ENCODE assay signal across 29 cellular contexts in genomic region chrX:11444052-11444451, GRCh38.
"Had no signal": no experiment of that assay in that cellular context is flagged by ENCODE, and none has a peak within 500 bp of the region (broad histone marks: within the 10 kb centered on the region; RNA-seq: fewer than 3 reads in every experiment).

No MANE protein-coding gene starts in this region.

- H3K27ac ChIP-seq: neural progenitor cell, ovary, parathyroid adenoma, psoas muscle, right lobe of liver, suprapubic skin, testis, tibial nerve, upper lobe of left lung had no signal

- H3K79me2 ChIP-seq: parathyroid adenoma had no signal

- FAIRE-seq: small intestine had no signal

- H3K4me1 ChIP-seq: neural progenitor cell, parathyroid adenoma, psoas muscle, right lobe of liver, testis, upper lobe of left lung had no signal

- DNase-seq: naive thymus-derived CD4-positive, alpha-beta T cell; natural killer cell; occipital lobe; ovary; posterior cingulate gyrus; psoas muscle; right cardiac atrium; right lobe of liver; sigmoid colon; small intestine; stimulated activated CD4-positive, alpha-beta T cell treated with anti-CD3 and anti-CD28 coated beads, Interleukin-15, amount 100 ng/mL, for 24 hours; stimulated activated CD4-positive, alpha-beta T cell treated with anti-CD3 and anti-CD28 coated beads, Interleukin-2, amount 100 ng/mL, for 24 hours; stimulated activated CD4-positive, alpha-beta T cell treated with anti-CD3 and anti-CD28 coated beads, Interleukin-2, amount 100 ng/mL, for 48 hours; stimulated activated CD4-positive, alpha-beta T cell treated with anti-CD3 and anti-CD28 coated beads, Interleukin-4, amount 100 ng/mL, for 24 hours; stimulated activated naive B cell treated with anti-CD40 and anti-IgM and Interleukin-4, amounts not matched to agents 10 μg/mL and 1 μg/mL and 100 μg/mL, for 72 hours; stimulated activated naive CD4-positive, alpha-beta T cell treated with Interleukin-2 at 50 U/mL for 16 hours; substantia nigra; testis; trophoblast cell; upper lobe of left lung; uterus had no signal

- H3K4me3 Mint-ChIP-seq: naive thymus-derived CD4-positive, alpha-beta T cell; natural killer cell; nephron; neural progenitor cell; stimulated activated effector memory CD8-positive, alpha-beta T cell treated with anti-CD3 and anti-CD28 coated beads, Interleukin-12 subunit alpha, Interleukin-12 subunit beta, amount 100 ng/mL, for 72 hours; stimulated activated naive B cell treated with anti-CD40 and anti-IgM and Interleukin-4, amounts not matched to agents 10 μg/mL and 1 μg/mL and 100 μg/mL, for 72 hours; stimulated activated naive CD8-positive, alpha-beta T cell treated with anti-CD3 and anti-CD28 coated beads, Interleukin-15, Interleukin-2, amounts not matched to agents 100 ng/mL and 50 ng/mL, for 24 hours had no signal

- H3K4me1 Mint-ChIP-seq: naive thymus-derived CD4-positive, alpha-beta T cell; natural killer cell; neural progenitor cell; stimulated activated effector memory CD8-positive, alpha-beta T cell treated with anti-CD3 and anti-CD28 coated beads, Interleukin-12 subunit alpha, Interleukin-12 subunit beta, amount 100 ng/mL, for 72 hours; stimulated activated naive B cell treated with anti-CD40 and anti-IgM and Interleukin-4, amounts not matched to agents 10 μg/mL and 1 μg/mL and 100 μg/mL, for 72 hours had no signal

- H3K9me3 Mint-ChIP-seq: natural killer cell; neural progenitor cell; stimulated activated effector memory CD8-positive, alpha-beta T cell treated with anti-CD3 and anti-CD28 coated beads, Interleukin-12 subunit alpha, Interleukin-12 subunit beta, amount 100 ng/mL, for 72 hours; stimulated activated naive B cell treated with anti-CD40 and anti-IgM and Interleukin-4, amounts not matched to agents 10 μg/mL and 1 μg/mL and 100 μg/mL, for 72 hours; stimulated activated naive CD8-positive, alpha-beta T cell treated with anti-CD3 and anti-CD28 coated beads, Interleukin-15, Interleukin-2, amounts not matched to agents 100 ng/mL and 50 ng/mL, for 24 hours had no signal

- H3K4me2 ChIP-seq: neural progenitor cell had no signal

- H3K27ac Mint-ChIP-seq: naive thymus-derived CD4-positive, alpha-beta T cell; natural killer cell; nephron; neural progenitor cell; progenitor cell of endocrine pancreas; stimulated activated effector memory CD8-positive, alpha-beta T cell treated with anti-CD3 and anti-CD28 coated beads, Interleukin-12 subunit alpha, Interleukin-12 subunit beta, amount 100 ng/mL, for 72 hours; stimulated activated naive B cell treated with anti-CD40 and anti-IgM and Interleukin-4, amounts not matched to agents 10 μg/mL and 1 μg/mL and 100 μg/mL, for 72 hours; stimulated activated naive CD8-positive, alpha-beta T cell treated with anti-CD3 and anti-CD28 coated beads, Interleukin-15, Interleukin-2, amounts not matched to agents 100 ng/mL and 50 ng/mL, for 24 hours had no signal

- H3K4me3 ChIP-seq: neural progenitor cell, ovary, psoas muscle, right lobe of liver, sigmoid colon, suprapubic skin, testis, tibial nerve, upper lobe of left lung, uterus had no signal

- H3K27me3 ChIP-seq: neural progenitor cell, ovary, right lobe of liver, sigmoid colon, suprapubic skin, testis, tibial nerve, upper lobe of left lung, uterus had no signal

- H3K36me3 ChIP-seq: neural progenitor cell, ovary, right lobe of liver, sigmoid colon, suprapubic skin, tibial nerve, upper lobe of left lung, uterus had no signal

- H3K9ac ChIP-seq: neural progenitor cell, parathyroid adenoma had no signal

- H3K27me3 Mint-ChIP-seq: progenitor cell of endocrine pancreas; stimulated activated naive CD8-positive, alpha-beta T cell treated with anti-CD3 and anti-CD28 coated beads, Interleukin-15, Interleukin-2, amounts not matched to agents 100 ng/mL and 50 ng/mL, for 24 hours had no signal

- ATAC-seq: naive thymus-derived CD4-positive, alpha-beta T cell; natural killer cell; psoas muscle; right cardiac atrium; right lobe of liver; stimulated activated effector memory CD8-positive, alpha-beta T cell treated with anti-CD3 and anti-CD28 coated beads, Interleukin-12 subunit alpha, Interleukin-12 subunit beta, amount 100 ng/mL, for 72 hours; stimulated activated naive B cell treated with anti-CD40 and anti-IgM and Interleukin-4, amounts not matched to agents 10 μg/mL and 1 μg/mL and 100 μg/mL, for 72 hours had no signal

- H3K36me3 Mint-ChIP-seq: naive thymus-derived CD4-positive, alpha-beta T cell; natural killer cell; neural progenitor cell; stimulated activated effector memory CD8-positive, alpha-beta T cell treated with anti-CD3 and anti-CD28 coated beads, Interleukin-12 subunit alpha, Interleukin-12 subunit beta, amount 100 ng/mL, for 72 hours; stimulated activated naive B cell treated with anti-CD40 and anti-IgM and Interleukin-4, amounts not matched to agents 10 μg/mL and 1 μg/mL and 100 μg/mL, for 72 hours had no signal

- H3K9me3 ChIP-seq: ovary, psoas muscle, right lobe of liver, sigmoid colon, suprapubic skin, testis, tibial nerve, upper lobe of left lung, uterus had no signal

- H2AFZ ChIP-seq: neural progenitor cell, parathyroid adenoma had no signal
